In genomic region chr9:101571114-101571513, GRCh38 we compare ENCODE assay signal across 23 cellular contexts. TPM values are rescaled to one million over a fixed set of nuclear protein-coding genes. Genes with fewer than 3 reads are reported as not detected.
"Had no signal": no experiment of that assay in that cellular context is flagged by ENCODE, and none has a peak within 500 bp of the region (broad histone marks: within the 10 kb centered on the region; RNA-seq: fewer than 3 reads in every experiment).

No MANE protein-coding gene starts in this region.

- H3K9me3 ChIP-seq: left ventricle myocardium inferior, right atrium auricular region had no signal

- H3K4me3 ChIP-seq: coronary artery, left ventricle myocardium inferior, right atrium auricular region had no signal

- H3K9me3 Mint-ChIP-seq: brain; central memory CD8-positive, alpha-beta T cell; natural killer cell treated with Interleukin-12 subunit alpha and Interleukin-12 subunit beta and Interleukin-15 and Interleukin-18, amount 100 ng/mL, for 72 hours had no signal

- H3K27me3 Mint-ChIP-seq: brain; central memory CD8-positive, alpha-beta T cell; natural killer cell treated with Interleukin-12 subunit alpha and Interleukin-12 subunit beta and Interleukin-15 and Interleukin-18, amount 100 ng/mL, for 72 hours; progenitor cell of endocrine pancreas had no signal

- H3K27ac ChIP-seq: coronary artery, left ventricle myocardium inferior, right atrium auricular region had no signal

- H3K27me3 ChIP-seq: right atrium auricular region had no signal

- H3K4me3 Mint-ChIP-seq: brain; central memory CD8-positive, alpha-beta T cell; natural killer cell treated with Interleukin-12 subunit alpha and Interleukin-12 subunit beta and Interleukin-15 and Interleukin-18, amount 100 ng/mL, for 72 hours had no signal

- H3K27ac Mint-ChIP-seq: brain; natural killer cell treated with Interleukin-12 subunit alpha and Interleukin-12 subunit beta and Interleukin-15 and Interleukin-18, amount 100 ng/mL, for 72 hours had no signal

- ATAC-seq: natural killer cell treated with Interleukin-12 subunit alpha and Interleukin-12 subunit beta and Interleukin-15 and Interleukin-18, amount 100 ng/mL, for 72 hours; stimulated activated naive CD8-positive, alpha-beta T cell treated with anti-CD3 and anti-CD28 coated beads, Interleukin-15, Interleukin-2, amounts not matched to agents 100 U/mL and 50 U/mL, for 24 hours had no signal

- DNase-seq: activated CD4-positive, alpha-beta T cell treated with anti-CD3 and anti-CD28 coated beads for 48 hours; activated gamma-delta T cell; activated T-cell treated with anti-CD3 and anti-CD28 coated beads, Interleukin-2, amount 50 U/mL, for 1 hour; amygdala; effector CD4-positive, alpha-beta T cell; foreskin melanocyte; left ventricle myocardium inferior; nucleus accumbens; stimulated activated CD4-positive, alpha-beta T cell treated with anti-CD3 and anti-CD28 coated beads, Interleukin-15, amount 100 ng/mL, for 24 hours; stimulated activated CD4-positive, alpha-beta T cell treated with anti-CD3 and anti-CD28 coated beads, Interleukin-4, amount 100 ng/mL, for 24 hours; stimulated activated naive CD8-positive, alpha-beta T cell treated with anti-CD3 and anti-CD28 coated beads, Interleukin-15, Interleukin-2, amounts not matched to agents 100 U/mL and 50 U/mL, for 24 hours; T-helper 9 cell; trophoblast cell had no signal

RNA-seq across cellular contexts. Expression of gene PPP3R2, which starts 23.7 kb away (rescaled TPM):
- total RNA-seq: kidney epithelial cell; left ventricle myocardium inferior; mucosa of gallbladder; natural killer cell treated with Interleukin-12 subunit alpha and Interleukin-12 subunit beta and Interleukin-15 and Interleukin-18, amount 100 ng/mL, for 72 hours; progenitor cell of endocrine pancreas; right atrium auricular region; SK-MEL-5; skeletal muscle tissue had no signal
